15 cellular contexts compared by ENCODE assay signal in the genomic region with DNA sequence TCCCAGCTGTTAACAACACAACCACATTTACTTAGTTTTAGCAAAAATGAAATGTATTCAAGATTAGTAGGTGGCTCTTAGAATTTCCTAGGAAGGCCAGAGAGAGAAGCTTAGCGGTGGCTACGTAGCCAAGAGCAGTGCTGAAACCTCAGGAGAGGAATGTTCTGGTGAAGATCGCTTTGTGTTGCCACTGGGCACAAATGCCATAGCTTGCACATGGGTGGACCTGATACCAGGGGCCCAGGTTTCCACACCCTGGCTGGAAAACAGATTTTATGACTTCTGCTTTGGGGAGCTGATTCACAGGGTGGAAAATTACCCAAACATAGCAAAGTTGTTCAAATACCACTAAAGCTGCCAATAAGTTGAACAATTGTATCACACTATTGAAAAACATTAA. TPM values are rescaled to one million over a fixed set of nuclear protein-coding genes. Genes with fewer than 3 reads are reported as not detected.
DNase-seq lines count a peak whose midpoint lies in the region; ATAC-seq and TF ChIP-seq lines count a peak whose summit lies in the region.
"Had no signal": no experiment of that assay in that cellular context is flagged by ENCODE, and none has a peak within 500 bp of the region (broad histone marks: within the 10 kb centered on the region; RNA-seq: fewer than 3 reads in every experiment).

No MANE protein-coding gene starts in this region.

- TF ChIP-seq CTCF in cardiac fibroblast (IDR thresholded peaks at IDR 0.05; ENCODE audit: low read depth, low read length) (no peak), GM13976 (IDR thresholded peaks at IDR 0.05; ENCODE audit: borderline replicate concordance, control extremely low read depth, extremely low read depth, insufficient read depth, missing control alignments) (no peak)

- in situ Hi-C loops in GM13976 (cut with MboI; ENCODE audit: low sequenced_read_pairs, unreplicated experiment): no loop called here

- H3K4me3 ChIP-seq in cardiac fibroblast (replicated peaks in 1 of 2; ENCODE audit: low read depth in 2 of 2, low read length in 2 of 2): no peak overlapping the region

- DNase-seq in EH (ENCODE audit: low read depth) (peak; percentile 46), M059J (ENCODE audit: low read depth) (peak; percentile 55), cardiac fibroblast (ENCODE audit: low read depth in 2 of 2) (peak; percentile 5 to 27), renal cortical epithelial cell (ENCODE audit: low read depth) (peak; percentile 63), SHP77 (lab: John Stamatoyannopoulos, UW) (no peak), GM13976 (ENCODE audit: low spot score) (no peak)
- no peak for DNase-seq in activated CD4-positive, CD25-positive, alpha-beta regulatory T cell (lab: John Stamatoyannopoulos, UW)
- DNase-seq: BE2C; CD8-positive, alpha-beta memory T cell; NCI-H1092; NCI-H1694 treated with DMSO at 0.1 percent for 48 hours; NCI-H446; NCI-H748 treated with DMSO at 0.1 percent for 48 hours; SIG-M5 had no signal

- no peak for ATAC-seq in activated CD4-positive, CD25-positive, alpha-beta regulatory T cell treated with anti-CD3 and anti-CD28 coated beads, Interleukin-2, amount 50 U/mL, for 24 hours

RNA-seq across cellular contexts. Expression of a gene that starts 43.4 kb away (rescaled TPM):
- 5.3 and 8.9 TPM in 2 replicates for total RNA-seq in M059J (2014; rRNA removed; shearing (Covaris generic))
- 6.9 and 9.8 TPM in 2 replicates for total RNA-seq in renal cortical epithelial cell

Comparison
In these comparisons a context has a peak if more than half of its experiments do, and no peak if none do; other contexts are left out.
1. DNase-seq: peak in EH (single experiment), M059J (single experiment), cardiac fibroblast (2 of 2) and renal cortical epithelial cell (single experiment); none in SHP77 (0 of 2), GM13976 (single experiment) and activated CD4-positive, CD25-positive, alpha-beta regulatory T cell (0 of 4).